In the genomic region with DNA sequence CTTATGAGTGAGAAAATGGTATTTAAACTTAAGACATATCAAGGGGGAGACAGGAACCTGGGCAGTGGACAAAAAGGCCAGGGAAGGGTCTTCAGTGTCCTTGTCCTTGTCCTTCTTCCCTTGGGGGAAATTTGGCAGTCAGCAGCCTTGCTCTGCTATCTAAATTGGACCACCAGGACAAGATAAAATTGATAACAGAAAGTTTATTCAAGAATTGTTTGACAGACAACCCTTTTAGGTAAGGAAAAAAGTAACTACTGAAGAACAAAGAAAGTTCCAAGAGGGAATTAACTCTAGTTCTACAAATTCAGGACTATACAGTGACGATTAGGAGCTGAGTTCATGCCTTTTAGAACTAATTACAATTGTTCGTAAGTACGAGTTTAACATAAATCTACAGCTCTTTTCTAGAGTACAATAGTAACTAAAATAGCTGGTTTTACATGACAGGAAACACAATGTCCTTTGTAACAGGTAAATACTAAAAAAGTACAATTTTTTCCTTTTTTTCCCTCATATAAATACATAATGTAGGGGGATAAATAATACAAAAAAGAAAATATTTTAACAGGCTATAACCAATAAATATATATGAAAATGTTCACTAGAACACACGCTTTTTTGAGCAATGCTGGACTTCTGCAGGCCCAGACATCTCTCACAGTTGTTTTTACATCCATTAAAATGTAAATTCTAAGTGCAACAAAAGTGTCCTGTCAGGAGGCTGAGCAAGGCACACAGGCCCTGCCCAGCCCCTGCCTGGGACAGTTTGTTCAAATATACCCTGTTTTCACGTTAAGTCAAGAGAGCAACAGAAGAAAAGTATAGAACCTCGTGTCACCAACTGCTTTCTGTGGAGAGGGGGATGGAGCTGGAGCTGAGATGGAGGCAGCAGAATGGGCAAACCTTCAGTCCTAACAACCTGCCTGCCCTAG, we compare ENCODE assay signal across 12 cellular contexts. TPM values are rescaled to one million over a fixed set of nuclear protein-coding genes. Genes with fewer than 3 reads are reported as not detected.
DNase-seq lines count a peak whose midpoint lies in the region.
"Had no signal": no experiment of that assay in that cellular context is flagged by ENCODE, and none has a peak within 500 bp of the region (broad histone marks: within the 10 kb centered on the region; RNA-seq: fewer than 3 reads in every experiment).

No MANE protein-coding gene starts in this region.

- peak overlapping the region; percentile 97 for H3K27ac ChIP-seq in stomach smooth muscle (ENCODE audit: low read length)

- H3K27me3 Mint-ChIP-seq in activated CD4-positive, alpha-beta T cell treated with anti-CD3 and anti-CD28 coated beads, Interleukin-2, amount 10 ng/mL, durations not matched to agents 24 days and 14 days, result peaks cover 2% of the 10 kb centered on the region
- peaks cover 1% of the 10 kb centered on the region for H3K27me3 Mint-ChIP-seq in activated naive CD8-positive, alpha-beta T cell

- peak overlapping the region; percentile 83 for H3K27ac Mint-ChIP-seq in activated CD4-positive, alpha-beta T cell treated with anti-CD3 and anti-CD28 coated beads, Interleukin-2, amount 10 ng/mL, durations not matched to agents 24 days and 14 days
- peak overlapping the region; percentile 83 for H3K27ac Mint-ChIP-seq in activated naive CD8-positive, alpha-beta T cell

- peaks cover 0 to 3% of the 10 kb centered on the region in 2 donors for H3K27me3 ChIP-seq in stomach smooth muscle (ENCODE audit: control insufficient read depth in 1 of 2, insufficient read depth in 2 of 2, low read length in 2 of 2)

- intact Hi-C loops in activated CD4-positive, alpha-beta T cell treated with anti-CD3 and anti-CD28 coated beads, Interleukin-2, amount 10 ng/mL, durations not matched to agents 24 days and 14 days (cut with micrococcal nuclease), result loop anchor here (1.0 kb wide), 1 partner anchor 8 kb away; no protein-coding TSS in a partner anchor

- H3K36me3 ChIP-seq in stomach smooth muscle (ENCODE audit: control insufficient read depth in 2 of 2, insufficient read depth in 2 of 2, low read length in 2 of 2), result peaks cover 3% of the 10 kb centered on the region in 2 donors

- H3K4me3 ChIP-seq in stomach smooth muscle (ENCODE audit: low read length in 2 of 2), result peak overlapping the region in 1 of 2 donors; percentile 30
- H3K4me3 ChIP-seq: lung had no signal

- peak overlapping the region; percentile 82 for H3K4me3 Mint-ChIP-seq in activated CD4-positive, alpha-beta T cell treated with anti-CD3 and anti-CD28 coated beads, Interleukin-2, amount 10 ng/mL, durations not matched to agents 24 days and 14 days
- H3K4me3 Mint-ChIP-seq in activated naive CD8-positive, alpha-beta T cell, result peak overlapping the region; percentile 65

- H3K4me1 ChIP-seq in stomach smooth muscle (ENCODE audit: control insufficient read depth, insufficient read depth, low read length), result peaks cover 72% of the 10 kb centered on the region

- H3K36me3 Mint-ChIP-seq in activated CD4-positive, alpha-beta T cell treated with anti-CD3 and anti-CD28 coated beads, Interleukin-2, amount 10 ng/mL, durations not matched to agents 24 days and 14 days (ENCODE audit: low read depth), result peaks cover 12% of the 10 kb centered on the region
- H3K36me3 Mint-ChIP-seq in activated naive CD8-positive, alpha-beta T cell, result no peaks in the 10 kb centered on the region

- H3K9me3 ChIP-seq in stomach smooth muscle (ENCODE audit: control insufficient read depth in 2 of 2, low read length in 2 of 2), result no peaks in the 10 kb centered on the region

- H3K9ac ChIP-seq in stomach smooth muscle (ENCODE audit: low read length in 2 of 2), result peak overlapping the region; percentile 5 to 12

- DNase-seq in activated CD4-positive, alpha-beta T cell treated with anti-CD3 and anti-CD28 coated beads, Interleukin-2, amount 10 ng/mL, durations not matched to agents 24 days and 14 days, result no peak
- DNase-seq in activated CD4-positive, alpha-beta T cell treated with anti-CD3 and anti-CD28 coated beads for 1 hour, result no peak
- DNase-seq in islet precursor cell (peak; percentile 49), NCI-H1048 (lab: John Stamatoyannopoulos, UW) (no peak), mucosa of gallbladder (ENCODE audit: low spot score) (no peak), SHP77 treated with DMSO at 0.1 percent for 48 hours (lab: John Stamatoyannopoulos, UW) (no peak)
- DNase-seq: NCI-H510A treated with DMSO at 0.1 percent for 48 hours, substantia nigra had no signal

- peaks cover 38% of the 10 kb centered on the region for H3K4me1 Mint-ChIP-seq in activated CD4-positive, alpha-beta T cell treated with anti-CD3 and anti-CD28 coated beads, Interleukin-2, amount 10 ng/mL, durations not matched to agents 24 days and 14 days
- peaks cover 35% of the 10 kb centered on the region for H3K4me1 Mint-ChIP-seq in activated naive CD8-positive, alpha-beta T cell (ENCODE audit: low read depth)

- no peaks in the 10 kb centered on the region for H3K9me3 Mint-ChIP-seq in activated CD4-positive, alpha-beta T cell treated with anti-CD3 and anti-CD28 coated beads, Interleukin-2, amount 10 ng/mL, durations not matched to agents 24 days and 14 days
- H3K9me3 Mint-ChIP-seq in activated naive CD8-positive, alpha-beta T cell (ENCODE audit: low read depth), result no peaks in the 10 kb centered on the region

RNA-seq across cellular contexts. Expression of a gene that starts 4.0 kb away (rescaled TPM):
- total RNA-seq in activated CD4-positive, alpha-beta T cell treated with anti-CD3 and anti-CD28 coated beads, Interleukin-2, amount 10 ng/mL, durations not matched to agents 24 days and 14 days, result 26.0 and 28.1 TPM in 2 replicates
- total RNA-seq in mucosa of gallbladder, result 23.4 TPM

RNA-seq across cellular contexts. Expression of a gene that starts 18.1 kb away (rescaled TPM):
- total RNA-seq in activated CD4-positive, alpha-beta T cell treated with anti-CD3 and anti-CD28 coated beads, Interleukin-2, amount 10 ng/mL, durations not matched to agents 24 days and 14 days, result not detected in 2 replicates
- not detected for total RNA-seq in mucosa of gallbladder
- total RNA-seq: lung; T-helper 1 cell treated with Interleukin-12 subunit alpha and Interleukin-12 subunit beta and Interleukin-4 antibody, amounts not matched to agents 30 ng/mL and 1 ng/mL, for 36 hours had no signal

RNA-seq across cellular contexts. Expression of a gene that starts 29.2 kb away (rescaled TPM):
- 3.1 and 3.6 TPM in 2 replicates for total RNA-seq in activated CD4-positive, alpha-beta T cell treated with anti-CD3 and anti-CD28 coated beads, Interleukin-2, amount 10 ng/mL, durations not matched to agents 24 days and 14 days
- 6.4 TPM for total RNA-seq in mucosa of gallbladder

RNA-seq across cellular contexts. Expression of a gene that starts 41.1 kb away (rescaled TPM):
- total RNA-seq in activated CD4-positive, alpha-beta T cell treated with anti-CD3 and anti-CD28 coated beads, Interleukin-2, amount 10 ng/mL, durations not matched to agents 24 days and 14 days, result 3.6 and 3.7 TPM in 2 replicates
- 17.2 TPM for total RNA-seq in mucosa of gallbladder

RNA-seq across cellular contexts. Expression of a gene that starts 44.6 kb away (rescaled TPM):
- total RNA-seq in activated CD4-positive, alpha-beta T cell treated with anti-CD3 and anti-CD28 coated beads, Interleukin-2, amount 10 ng/mL, durations not matched to agents 24 days and 14 days, result not detected in 2 replicates
- total RNA-seq in mucosa of gallbladder, result 0.49 TPM
